26 cellular contexts compared by ENCODE assay signal in the genomic region with DNA sequence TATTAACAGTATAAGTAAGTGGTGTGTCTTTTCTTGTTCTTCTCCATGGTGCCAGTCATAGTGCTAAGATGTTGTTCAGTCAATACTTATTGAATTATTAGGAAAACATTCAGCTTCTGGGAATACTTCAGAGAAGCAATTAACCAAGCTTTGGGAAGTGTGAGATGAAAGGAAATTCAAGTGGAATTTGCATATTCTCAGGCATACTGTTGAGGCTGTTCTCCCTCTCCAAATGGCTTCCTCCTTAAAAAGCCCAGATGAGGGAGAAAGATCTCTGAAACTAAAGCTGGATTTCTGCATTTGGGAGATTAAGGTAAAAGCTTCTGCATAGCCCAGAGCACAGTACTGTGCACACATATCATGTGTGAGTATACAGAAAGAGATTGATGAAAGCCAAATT.
DNase-seq lines count a peak whose midpoint lies in the region; ATAC-seq, FAIRE-seq and TF ChIP-seq lines count a peak whose summit lies in the region.
"Had no signal": no experiment of that assay in that cellular context is flagged by ENCODE, and none has a peak within 500 bp of the region (broad histone marks: within the 10 kb centered on the region; RNA-seq: fewer than 3 reads in every experiment).

No MANE protein-coding gene starts in this region.

- TF ChIP-seq CTCF in brain (conservative IDR thresholded peaks at IDR 0.05) (no peak), keratinocyte (optimal IDR thresholded peaks at IDR 0.05 in 1 of 3, IDR thresholded peaks at IDR 0.05 in 1 of 3, conservative IDR thresholded peaks at IDR 0.05 in 1 of 3; ENCODE audit: extremely low read depth in 1 of 3, insufficient read depth in 2 of 3, low read length in 3 of 3) (no peak)

- H3K4me3 Mint-ChIP-seq in stimulated activated naive CD8-positive, alpha-beta T cell treated with anti-CD3 and anti-CD28 coated beads, Interleukin-15, Interleukin-2, amounts not matched to agents 100 ng/mL and 50 ng/mL, for 24 hours, result no peak overlapping the region
- peak overlapping the region in 2 of 5 experiments; percentile 29 to 68 for H3K4me3 Mint-ChIP-seq in brain
- H3K4me3 Mint-ChIP-seq: naive B cell had no signal

- no peaks in the 10 kb centered on the region for H3K9me3 Mint-ChIP-seq in stimulated activated naive CD8-positive, alpha-beta T cell treated with anti-CD3 and anti-CD28 coated beads, Interleukin-15, Interleukin-2, amounts not matched to agents 100 ng/mL and 50 ng/mL, for 24 hours
- H3K9me3 Mint-ChIP-seq in brain, result no peaks in the 10 kb centered on the region
- H3K9me3 Mint-ChIP-seq: activated naive CD4-positive, alpha-beta T cell treated with anti-CD3 and anti-CD28 coated beads, Interleukin-2, amount 50 U/mL, for 72 hours; naive B cell had no signal

- peaks cover 5% of the 10 kb centered on the region for H4K20me1 ChIP-seq in keratinocyte (ENCODE audit: control insufficient read depth, extremely low read depth, insufficient read depth, low read length)

- no peak for DNase-seq in stimulated activated naive CD8-positive, alpha-beta T cell treated with anti-CD3 and anti-CD28 coated beads, Interleukin-15, Interleukin-2, amounts not matched to agents 100 U/mL and 50 U/mL, for 24 hours
- no peak for DNase-seq in keratinocyte (ENCODE audit: low read depth, low spot score)
- no peak for DNase-seq in NCI-H2029 treated with DMSO at 0.1 percent for 48 hours (lab: John Stamatoyannopoulos, UW)
- no peak for DNase-seq in substantia nigra (lab: John Stamatoyannopoulos, UW)
- no peak for DNase-seq in cerebellar nuclear complex (lab: John Stamatoyannopoulos, UW)
- DNase-seq in kidney glomerular epithelial cell (lab: John Stamatoyannopoulos, UW), result no peak
- DNase-seq: ACHN; activated CD8-positive, alpha-beta memory T cell treated with anti-CD3 and anti-CD28 coated beads for 24 hours; activated T-cell treated with anti-CD3 and anti-CD28 coated beads, Interleukin-2, amount 50 U/mL, for 48 hours; C1 segment of cervical spinal cord; cortex of kidney; GF-D8; hippocampal formation; naive B cell; NCI-H1436; NCI-H2227 treated with DMSO at 0.1 percent for 48 hours; NK-92 treated with Interleukin-12 subunit alpha and Interleukin-12 subunit beta, amount 100 ng/mL, for 24 hours; ovary; Peyer's patch; right cardiac atrium; uterus had no signal

- peaks cover 40% of the 10 kb centered on the region for H3K4me1 ChIP-seq in keratinocyte (ENCODE audit: control insufficient read depth, extremely low read depth, insufficient read depth, low read length)

- peaks cover 61% of the 10 kb centered on the region for H3K79me2 ChIP-seq in keratinocyte (ENCODE audit: control insufficient read depth, insufficient read depth, low read length)

- peak overlapping the region; percentile 68 for H3K27ac Mint-ChIP-seq in stimulated activated naive CD8-positive, alpha-beta T cell treated with anti-CD3 and anti-CD28 coated beads, Interleukin-15, Interleukin-2, amounts not matched to agents 100 ng/mL and 50 ng/mL, for 24 hours
- peak overlapping the region in 3 of 5 experiments; percentile 63 to 68 (median 64) for H3K27ac Mint-ChIP-seq in brain
- H3K27ac Mint-ChIP-seq: activated naive CD4-positive, alpha-beta T cell treated with anti-CD3 and anti-CD28 coated beads, Interleukin-2, amount 50 U/mL, for 72 hours had no signal

- no peak overlapping the region for H3K9ac ChIP-seq in keratinocyte (ENCODE audit: control insufficient read depth, extremely low read depth, insufficient read depth, low read length)

- peaks cover 39% of the 10 kb centered on the region for H3K4me1 Mint-ChIP-seq in stimulated activated naive CD8-positive, alpha-beta T cell treated with anti-CD3 and anti-CD28 coated beads, Interleukin-15, Interleukin-2, amounts not matched to agents 100 ng/mL and 50 ng/mL, for 24 hours (ENCODE audit: low read depth)
- H3K4me1 Mint-ChIP-seq in brain, result peaks cover 59% of the 10 kb centered on the region

- peaks cover 14% of the 10 kb centered on the region for H3K36me3 Mint-ChIP-seq in stimulated activated naive CD8-positive, alpha-beta T cell treated with anti-CD3 and anti-CD28 coated beads, Interleukin-15, Interleukin-2, amounts not matched to agents 100 ng/mL and 50 ng/mL, for 24 hours (ENCODE audit: low read depth)
- peaks cover 10% of the 10 kb centered on the region for H3K36me3 Mint-ChIP-seq in brain
- H3K36me3 Mint-ChIP-seq: activated naive CD4-positive, alpha-beta T cell treated with anti-CD3 and anti-CD28 coated beads, Interleukin-2, amount 50 U/mL, for 72 hours had no signal

- no peak for ATAC-seq in stimulated activated naive CD8-positive, alpha-beta T cell treated with anti-CD3 and anti-CD28 coated beads, Interleukin-15, Interleukin-2, amounts not matched to agents 100 U/mL and 50 U/mL, for 24 hours
- ATAC-seq: activated CD4-positive, CD25-positive, alpha-beta regulatory T cell treated with anti-CD3 and anti-CD28 coated beads, Interleukin-2, amount 50 U/mL, for 24 hours; activated naive CD4-positive, alpha-beta T cell treated with anti-CD3 and anti-CD28 coated beads, Interleukin-2, amount 50 U/mL, for 72 hours; right cardiac atrium had no signal

- no peak for FAIRE-seq in keratinocyte (lab: Jason Lieb, UNC)

- H3K4me2 ChIP-seq in keratinocyte (ENCODE audit: control insufficient read depth, extremely low read depth, insufficient read depth, low read depth, low read length), result peak overlapping the region; percentile 64

- H3K36me3 ChIP-seq in keratinocyte (ENCODE audit: control insufficient read depth in 2 of 2, extremely low read depth in 1 of 2, insufficient read depth in 2 of 2, low read length in 2 of 2), result peaks cover 7 to 9% of the 10 kb centered on the region in 2 experiments
- H3K36me3 ChIP-seq: ovary, Peyer's patch, uterus had no signal

- H3K27ac ChIP-seq in keratinocyte (ENCODE audit: control insufficient read depth, insufficient read depth, low read length), result peak overlapping the region; percentile 91
- no peak overlapping the region for H3K27ac ChIP-seq in substantia nigra (ENCODE audit: low read depth, low read length, poor library complexity, severe bottlenecking)
- H3K27ac ChIP-seq: ovary, Peyer's patch, suprapubic skin, uterus had no signal

- H3K9me3 ChIP-seq in keratinocyte (ENCODE audit: control insufficient read depth, low read depth, low read length), result no peaks in the 10 kb centered on the region
- H3K9me3 ChIP-seq: ovary, Peyer's patch, suprapubic skin, uterus had no signal

- H2AFZ ChIP-seq in keratinocyte (ENCODE audit: control insufficient read depth, low read length), result no peak overlapping the region

- no peaks in the 10 kb centered on the region for H3K9me1 ChIP-seq in keratinocyte (ENCODE audit: control insufficient read depth, extremely low read depth, insufficient read depth, low read length)

- no peaks in the 10 kb centered on the region for H3K27me3 ChIP-seq in keratinocyte (ENCODE audit: control insufficient read depth, extremely low read depth, insufficient read depth, low read length)
- H3K27me3 ChIP-seq: ovary, Peyer's patch, suprapubic skin, uterus had no signal

- dilution Hi-C loops in keratinocyte (cut with MboI; ENCODE audit: extremely low pct_ligation_motif_present, low sequenced_read_pairs), result no loop called here

- H3K27me3 Mint-ChIP-seq in stimulated activated naive CD8-positive, alpha-beta T cell treated with anti-CD3 and anti-CD28 coated beads, Interleukin-15, Interleukin-2, amounts not matched to agents 100 ng/mL and 50 ng/mL, for 24 hours, result no peaks in the 10 kb centered on the region
- H3K27me3 Mint-ChIP-seq in brain, result no peaks in the 10 kb centered on the region
- H3K27me3 Mint-ChIP-seq: naive B cell had no signal

- H3K4me3 ChIP-seq in keratinocyte (ENCODE audit: control insufficient read depth in 2 of 3, extremely low read depth in 1 of 3, insufficient read depth in 2 of 3, low read depth in 1 of 3, low read length in 3 of 3), result no peak overlapping the region
- H3K4me3 ChIP-seq: ovary, Peyer's patch, suprapubic skin, uterus had no signal
